22 cellular contexts compared by ENCODE assay signal in genomic region chr22:50610041-50610451, GRCh38. TPM values are rescaled to one million over a fixed set of nuclear protein-coding genes. Genes with fewer than 3 reads are reported as not detected.
"Had no signal": no experiment of that assay in that cellular context is flagged by ENCODE, and none has a peak within 500 bp of the region (broad histone marks: within the 10 kb centered on the region; RNA-seq: fewer than 3 reads in every experiment).

No MANE protein-coding gene starts in this region.

- H3K27ac Mint-ChIP-seq: dendritic cell treated with granulocyte-macrophage colony-stimulating factor and Interleukin-4, amounts not matched to agents 40 ng/mL and 50 ng/mL, for 4 days; immature natural killer cell; nephron had no signal

- DNase-seq: esophagus squamous epithelium; foreskin fibroblast; glutamatergic neuron; immature natural killer cell; left cardiac atrium; left ventricle myocardium inferior; mesenchymal stem cell; naive B cell; stimulated activated CD4-positive, alpha-beta T cell treated with anti-CD3 and anti-CD28 coated beads, Interleukin-2, amount 100 ng/mL, for 24 hours; stimulated activated naive CD4-positive, alpha-beta T cell treated with Interleukin-2 at 50 U/mL for 16 hours; uterus had no signal

- H3K4me1 Mint-ChIP-seq: nephron had no signal

- H3K4me3 ChIP-seq: esophagus squamous epithelium, gastroesophageal sphincter, left ventricle myocardium inferior, lung, tibial artery, upper lobe of left lung, uterus had no signal

- H3K4me3 Mint-ChIP-seq: dendritic cell treated with granulocyte-macrophage colony-stimulating factor and Interleukin-4, amounts not matched to agents 40 ng/mL and 50 ng/mL, for 4 days; immature natural killer cell; nephron had no signal

- H3K9me3 Mint-ChIP-seq: dendritic cell treated with granulocyte-macrophage colony-stimulating factor and Interleukin-4, amounts not matched to agents 40 ng/mL and 50 ng/mL, for 4 days; immature natural killer cell; naive B cell; nephron had no signal

- H3K27ac ChIP-seq: esophagus squamous epithelium, gastroesophageal sphincter, left ventricle myocardium inferior, tibial artery, upper lobe of left lung, uterus had no signal

- H3K36me3 Mint-ChIP-seq: immature natural killer cell, naive B cell had no signal

- H3K27me3 ChIP-seq: upper lobe of left lung had no signal

- H3K36me3 ChIP-seq: esophagus squamous epithelium, left ventricle myocardium inferior, tibial artery, upper lobe of left lung, uterus had no signal

- ATAC-seq: gastroesophageal sphincter, left cardiac atrium, sciatic nerve had no signal

- H3K9me3 ChIP-seq: esophagus squamous epithelium, gastroesophageal sphincter, left ventricle myocardium inferior, tibial artery, upper lobe of left lung, uterus had no signal

- H3K4me1 ChIP-seq: gastroesophageal sphincter, tibial artery, uterus had no signal

RNA-seq across cellular contexts. Expression of gene SYCE3, which starts 47.3 kb away (rescaled TPM):
- total RNA-seq: gastroesophageal sphincter, left cardiac atrium, left ventricle myocardium inferior, lung, omental fat pad, pulmonary artery endothelial cell, sciatic nerve, skeletal muscle tissue, temporal lobe, uterus had no signal
